ENCODE assay signal across 9 cellular contexts in genomic region chr17:10156579-10157488, GRCh38. TPM values are rescaled to one million over a fixed set of nuclear protein-coding genes. Genes with fewer than 3 reads are reported as not detected.
DNase-seq lines count a peak whose midpoint lies in the region; ATAC-seq and TF ChIP-seq lines count a peak whose summit lies in the region.
"Had no signal": no experiment of that assay in that cellular context is flagged by ENCODE, and none has a peak within 500 bp of the region (broad histone marks: within the 10 kb centered on the region; RNA-seq: fewer than 3 reads in every experiment).

No MANE protein-coding gene starts in this region.

- H3K27ac Mint-ChIP-seq in T-helper 17 cell: no peak overlapping the region
- peak overlapping the region; percentile 22 for H3K27ac Mint-ChIP-seq in mesothelial cell of epicardium
- no peak overlapping the region for H3K27ac Mint-ChIP-seq in progenitor cell of endocrine pancreas

- ATAC-seq in GM18868 (IDR thresholded peaks at IDR 0.05; ENCODE audit: unreplicated experiment) (peak; percentile 86), HG02870 (IDR thresholded peaks at IDR 0.05; ENCODE audit: unreplicated experiment) (peak; percentile 83), T-helper 17 cell (peak; percentile 65)

- H3K27me3 Mint-ChIP-seq in T-helper 17 cell (peaks cover 20% of the 10 kb centered on the region), mesothelial cell of epicardium (ENCODE audit: low read depth) (no peaks in the 10 kb centered on the region), progenitor cell of endocrine pancreas (peaks cover 7% of the 10 kb centered on the region)

- peaks cover 3% of the 10 kb centered on the region for H3K9me3 Mint-ChIP-seq in mesothelial cell of epicardium
- H3K9me3 Mint-ChIP-seq in progenitor cell of endocrine pancreas (ENCODE audit: low read depth): no peaks in the 10 kb centered on the region

- no peak for TF ChIP-seq CTCF in mesothelial cell of epicardium (IDR thresholded peaks at IDR 0.05; ENCODE audit: unreplicated experiment)
- TF ChIP-seq CTCF in progenitor cell of endocrine pancreas (IDR thresholded peaks at IDR 0.05; ENCODE audit: unreplicated experiment): no peak

- H3K4me1 Mint-ChIP-seq in T-helper 17 cell (no peaks in the 10 kb centered on the region), mesothelial cell of epicardium (peaks cover 27% of the 10 kb centered on the region), progenitor cell of endocrine pancreas (ENCODE audit: low read depth) (no peaks in the 10 kb centered on the region)

- DNase-seq in T-helper 17 cell: no peak
- DNase-seq in mesothelial cell of epicardium (ENCODE audit: low spot score in 2 of 2, unreplicated experiment in 2 of 2): no peak
- DNase-seq in progenitor cell of endocrine pancreas (ENCODE audit: low spot score, unreplicated experiment): no peak
- no peak for DNase-seq in T1000 (lab: John Stamatoyannopoulos, UW)
- DNase-seq in HuH-7 (ENCODE audit: low spot score): no peak
- no peak for DNase-seq in stimulated activated CD4-positive, alpha-beta T cell treated with anti-CD3 and anti-CD28 coated beads, Interleukin-4, amount 100 ng/mL, for 1 hour
- DNase-seq: IMR-90 had no signal

- H3K36me3 Mint-ChIP-seq in T-helper 17 cell (ENCODE audit: low read depth) (no peaks in the 10 kb centered on the region), mesothelial cell of epicardium (no peaks in the 10 kb centered on the region), progenitor cell of endocrine pancreas (ENCODE audit: insufficient read depth) (no peaks in the 10 kb centered on the region)

- H3K9me3 ChIP-seq in T-helper 17 cell (ENCODE audit: control insufficient read depth, low read length, poor library complexity, severe bottlenecking): no peaks in the 10 kb centered on the region

- H3K4me3 Mint-ChIP-seq in T-helper 17 cell (no peak overlapping the region), mesothelial cell of epicardium (no peak overlapping the region), progenitor cell of endocrine pancreas (ENCODE audit: low read depth) (no peak overlapping the region)

RNA-seq across cellular contexts. Expression of gene GAS7, which starts 41.6 kb away (rescaled TPM):
- total RNA-seq in T-helper 17 cell (1 to 10 TPM; 1.1 to 5.2 TPM), mesothelial cell of epicardium (41.0 to 47.7 TPM (median 44.0 TPM) in 3 replicates), progenitor cell of endocrine pancreas (3.4 and 3.8 TPM in 2 replicates)
